Comparison of ENCODE assay signal across 17 cellular contexts in the genomic region with DNA sequence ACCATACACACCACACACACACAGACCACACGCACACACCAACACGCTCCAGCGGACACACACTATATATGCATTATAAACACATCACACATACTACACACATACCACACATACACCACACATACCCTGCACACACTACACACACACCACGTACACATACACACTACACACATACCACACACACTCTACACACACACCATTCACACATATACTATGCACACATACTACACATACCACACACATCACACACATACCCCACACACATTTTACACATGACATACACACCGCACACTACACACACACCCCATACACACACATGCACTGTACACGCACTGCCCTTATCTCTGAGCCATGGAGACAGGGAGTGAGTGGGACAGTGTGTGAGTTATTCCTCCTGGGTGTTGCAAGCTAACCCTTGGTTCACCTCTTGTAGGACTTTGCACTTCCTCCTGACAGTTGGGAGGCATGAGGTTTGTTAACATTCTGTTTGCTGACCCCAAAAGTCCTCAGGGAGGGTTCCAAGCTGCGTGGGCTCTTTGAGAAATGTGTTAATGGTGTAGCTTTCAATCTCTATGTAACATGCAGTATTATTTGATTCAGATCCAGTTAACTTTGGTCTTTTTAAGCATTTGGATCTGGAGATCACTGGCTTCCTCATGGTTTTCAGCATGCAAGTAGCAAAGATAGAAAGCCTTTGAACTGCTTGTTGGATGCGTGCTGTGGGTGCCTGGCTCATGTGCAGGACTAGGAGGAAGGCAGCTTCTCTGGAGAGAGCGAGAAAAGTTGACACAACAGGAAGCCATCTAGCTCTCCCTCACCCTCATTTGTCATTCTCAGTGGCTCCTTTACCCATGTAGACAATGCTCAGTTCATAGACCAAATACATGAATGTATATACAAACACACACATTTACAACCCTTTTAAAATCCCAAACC. TPM values are rescaled to one million over a fixed set of nuclear protein-coding genes. Genes with fewer than 3 reads are reported as not detected.
DNase-seq lines count a peak whose midpoint lies in the region; ATAC-seq and TF ChIP-seq lines count a peak whose summit lies in the region.
"Had no signal": no experiment of that assay in that cellular context is flagged by ENCODE, and none has a peak within 500 bp of the region (broad histone marks: within the 10 kb centered on the region; RNA-seq: fewer than 3 reads in every experiment).

No MANE protein-coding gene starts in this region.

- DNase-seq in HuH-7 (ENCODE audit: low spot score) (peak; percentile 6), SIG-M5 (lab: John Stamatoyannopoulos, UW) (peak; percentile 34), fibroblast of pulmonary artery (ENCODE audit: low read depth) (peak; percentile 61), renal cortical epithelial cell (ENCODE audit: low read depth) (peak; percentile 56), NCI-H510A (lab: John Stamatoyannopoulos, UW) (no peak), AG20443 (ENCODE audit: low spot score) (no peak)
- DNase-seq: activated CD4-positive, alpha-beta T cell treated with anti-CD3 and anti-CD28 coated beads for 48 hours; activated naive CD4-positive, alpha-beta T cell treated with anti-CD3 and anti-CD28 coated beads, Interleukin-2, amount 50 U/mL, for 16 hours; BE2C; DMS153; NCI-H1105 treated with DMSO at 0.1 percent for 48 hours; ovary; Right ventricle myocardium superior; stimulated activated CD4-positive, alpha-beta T cell treated with anti-CD3 and anti-CD28 coated beads, Interleukin-4, amount 100 ng/mL, for 4 hours had no signal

- H3K4me3 ChIP-seq in fibroblast of pulmonary artery (replicated peaks; ENCODE audit: low read depth, low read length), result no peak overlapping the region
- H3K4me3 ChIP-seq: breast epithelium, ovary, thoracic aorta had no signal

- no peak for TF ChIP-seq CTCF in fibroblast of pulmonary artery (IDR thresholded peaks at IDR 0.05; ENCODE audit: low read length, missing control alignments)

- no peak for ATAC-seq in HG03097 (IDR thresholded peaks at IDR 0.05; ENCODE audit: low FRiP score, unreplicated experiment)

RNA-seq across cellular contexts. Expression of a gene that starts 13.7 kb away (rescaled TPM):
- 1.0 and 1.2 TPM in 2 replicates for total RNA-seq in renal cortical epithelial cell
- total RNA-seq: breast epithelium, Right ventricle myocardium superior had no signal

Comparison
In these comparisons a context has a peak if more than half of its experiments do, and no peak if none do; other contexts are left out.
1. DNase-seq: peak in HuH-7 (single experiment), SIG-M5 (single experiment), fibroblast of pulmonary artery (single experiment) and renal cortical epithelial cell (single experiment); none in NCI-H510A (single experiment) and AG20443 (single experiment).